Comparison of ENCODE assay signal across 20 cellular contexts in the genomic region with DNA sequence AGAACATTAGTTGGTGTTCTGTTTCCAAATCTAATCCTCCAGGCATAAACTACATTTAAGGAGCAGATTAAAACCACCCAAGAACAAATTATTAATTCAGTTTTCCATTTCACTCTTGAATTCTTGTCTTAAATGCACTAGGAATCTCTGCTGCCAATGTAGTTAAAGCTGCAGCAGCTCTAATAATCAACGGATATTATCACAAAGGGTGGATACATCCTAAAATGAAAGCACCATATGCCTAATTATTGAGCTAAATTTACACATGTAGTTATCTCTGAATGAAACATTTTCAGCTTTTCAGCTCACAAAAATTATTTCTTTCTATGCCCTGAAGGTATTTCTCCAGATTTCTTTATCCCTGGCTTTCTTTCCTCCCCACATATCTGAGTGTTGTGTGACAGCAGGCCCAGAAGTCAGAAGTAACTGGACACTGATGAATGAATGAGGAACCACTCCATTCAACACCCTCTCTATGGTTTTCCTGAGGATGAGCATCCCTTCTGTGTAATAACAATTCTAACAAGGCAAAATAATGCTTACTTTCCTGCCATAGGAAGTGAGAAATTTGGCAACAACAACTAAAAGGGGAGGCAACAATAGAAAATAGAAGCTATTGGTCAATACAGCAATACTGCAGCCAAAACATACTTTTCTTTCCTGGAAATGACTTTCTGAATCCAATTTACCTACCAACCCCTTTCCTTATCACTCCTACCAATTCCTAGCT. TPM values are rescaled to one million over a fixed set of nuclear protein-coding genes. Genes with fewer than 3 reads are reported as not detected.
DNase-seq lines count a peak whose midpoint lies in the region; ATAC-seq lines count a peak whose summit lies in the region.
"Had no signal": no experiment of that assay in that cellular context is flagged by ENCODE, and none has a peak within 500 bp of the region (broad histone marks: within the 10 kb centered on the region; RNA-seq: fewer than 3 reads in every experiment).

No MANE protein-coding gene starts in this region.

- H3K36me3 ChIP-seq in adipocyte (ENCODE audit: control insufficient read depth, insufficient read depth, low read length, severe bottlenecking), result peaks cover 30% of the 10 kb centered on the region
- H3K36me3 ChIP-seq: neural progenitor cell, upper lobe of left lung had no signal

- no peaks in the 10 kb centered on the region for H3K9me3 Mint-ChIP-seq in T-helper 2 cell treated with Interferon-gamma antibody and Interleukin-4, amounts not matched to agents 5 μg/mL and 100 μg/mL, for 36 hours
- H3K9me3 Mint-ChIP-seq in stimulated activated memory B cell treated with anti-CD40 and anti-IgM and Interleukin-4, amounts not matched to agents 10 μg/mL and 1 μg/mL and 100 μg/mL, for 72 hours, result no peaks in the 10 kb centered on the region
- H3K9me3 Mint-ChIP-seq: brain; CD4-positive, CD25-positive, alpha-beta regulatory T cell; neural progenitor cell had no signal

- H3K4me3 ChIP-seq in adipocyte (ENCODE audit: low read length), result no peak overlapping the region
- H3K4me3 ChIP-seq: lung, neural progenitor cell, upper lobe of left lung had no signal

- peaks cover 33% of the 10 kb centered on the region for H3K36me3 Mint-ChIP-seq in T-helper 2 cell treated with Interferon-gamma antibody and Interleukin-4, amounts not matched to agents 5 μg/mL and 100 μg/mL, for 36 hours (ENCODE audit: low read depth)
- H3K36me3 Mint-ChIP-seq in stimulated activated memory B cell treated with anti-CD40 and anti-IgM and Interleukin-4, amounts not matched to agents 10 μg/mL and 1 μg/mL and 100 μg/mL, for 72 hours, result peaks cover 29% of the 10 kb centered on the region
- H3K36me3 Mint-ChIP-seq: brain, neural progenitor cell had no signal

- no peak overlapping the region for H3K9ac ChIP-seq in adipocyte (ENCODE audit: low read length)
- H3K9ac ChIP-seq: neural progenitor cell had no signal

- H3K4me1 ChIP-seq in adipocyte (ENCODE audit: control insufficient read depth, insufficient read depth, low read length), result peaks cover 18% of the 10 kb centered on the region
- H3K4me1 ChIP-seq: neural progenitor cell had no signal

- no peak for DNase-seq in T-helper 2 cell treated with Interferon-gamma antibody and Interleukin-4, amounts not matched to agents 5 μg/mL and 100 μg/mL, for 36 hours (ENCODE audit: low spot score)
- DNase-seq in T-helper 2 cell (no peak), adipocyte (ENCODE audit: low read depth) (peak; percentile 16), left ventricle myocardium superior (no peak), pons (ENCODE audit: low spot score) (no peak), hypothalamus (lab: John Stamatoyannopoulos, UW) (no peak), COLO829 (ENCODE audit: low spot score) (no peak)
- DNase-seq: activated naive CD4-positive, alpha-beta T cell treated with Interleukin-2 at 50 U/mL for 16 hours; CD4-positive, CD25-positive, alpha-beta regulatory T cell; DND-41; effector CD8-positive, alpha-beta T cell; GOT3; NCI-H187; T-helper 1 cell; upper lobe of left lung had no signal

- H3K4me3 Mint-ChIP-seq in T-helper 2 cell treated with Interferon-gamma antibody and Interleukin-4, amounts not matched to agents 5 μg/mL and 100 μg/mL, for 36 hours, result no peak overlapping the region
- no peak overlapping the region for H3K4me3 Mint-ChIP-seq in stimulated activated memory B cell treated with anti-CD40 and anti-IgM and Interleukin-4, amounts not matched to agents 10 μg/mL and 1 μg/mL and 100 μg/mL, for 72 hours
- H3K4me3 Mint-ChIP-seq: brain; CD4-positive, CD25-positive, alpha-beta regulatory T cell; neural progenitor cell had no signal

- H3K9me3 ChIP-seq in adipocyte (ENCODE audit: control insufficient read depth, low read length), result no peaks in the 10 kb centered on the region
- H3K9me3 ChIP-seq: upper lobe of left lung had no signal

- H3K27me3 Mint-ChIP-seq in T-helper 2 cell treated with Interferon-gamma antibody and Interleukin-4, amounts not matched to agents 5 μg/mL and 100 μg/mL, for 36 hours (ENCODE audit: low read depth), result no peaks in the 10 kb centered on the region
- no peaks in the 10 kb centered on the region for H3K27me3 Mint-ChIP-seq in stimulated activated memory B cell treated with anti-CD40 and anti-IgM and Interleukin-4, amounts not matched to agents 10 μg/mL and 1 μg/mL and 100 μg/mL, for 72 hours
- H3K27me3 Mint-ChIP-seq: CD4-positive, CD25-positive, alpha-beta regulatory T cell had no signal

- peak overlapping the region; percentile 35 for H3K27ac Mint-ChIP-seq in T-helper 2 cell treated with Interferon-gamma antibody and Interleukin-4, amounts not matched to agents 5 μg/mL and 100 μg/mL, for 36 hours
- H3K27ac Mint-ChIP-seq in stimulated activated memory B cell treated with anti-CD40 and anti-IgM and Interleukin-4, amounts not matched to agents 10 μg/mL and 1 μg/mL and 100 μg/mL, for 72 hours, result peak overlapping the region; percentile 22
- H3K27ac Mint-ChIP-seq: neural progenitor cell had no signal

- H3K27me3 ChIP-seq in adipocyte (replicated peaks; ENCODE audit: control insufficient read depth, insufficient read depth, low read length), result no peaks in the 10 kb centered on the region
- H3K27me3 ChIP-seq: neural progenitor cell, upper lobe of left lung had no signal

- ATAC-seq in left ventricle myocardium superior, result peak; percentile 61
- ATAC-seq in stimulated activated memory B cell treated with anti-CD40 and anti-IgM and Interleukin-4, amounts not matched to agents 10 μg/mL and 1 μg/mL and 100 μg/mL, for 72 hours, result no peak
- ATAC-seq: activated CD4-positive, CD25-positive, alpha-beta regulatory T cell treated with anti-CD3 and anti-CD28 coated beads, Interleukin-2, amount 50 U/mL, for 24 hours had no signal

- peaks cover 55% of the 10 kb centered on the region for H3K4me1 Mint-ChIP-seq in T-helper 2 cell treated with Interferon-gamma antibody and Interleukin-4, amounts not matched to agents 5 μg/mL and 100 μg/mL, for 36 hours (ENCODE audit: low read depth)
- peaks cover 38% of the 10 kb centered on the region for H3K4me1 Mint-ChIP-seq in stimulated activated memory B cell treated with anti-CD40 and anti-IgM and Interleukin-4, amounts not matched to agents 10 μg/mL and 1 μg/mL and 100 μg/mL, for 72 hours
- H3K4me1 Mint-ChIP-seq: neural progenitor cell had no signal

- intact Hi-C loops in left ventricle myocardium superior (cut with micrococcal nuclease), result no loop called here

RNA-seq across cellular contexts. Expression of a gene that starts 14.9 kb away (rescaled TPM):
- total RNA-seq in left ventricle myocardium superior, result 18.3 TPM
